21 cellular contexts compared by ENCODE assay signal in genomic region chr2:239868556-239869181, GRCh38.
"Had no signal": no experiment of that assay in that cellular context is flagged by ENCODE, and none has a peak within 500 bp of the region (broad histone marks: within the 10 kb centered on the region; RNA-seq: fewer than 3 reads in every experiment).

No MANE protein-coding gene starts in this region.

- H3K4me3 ChIP-seq: gastrocnemius medialis, right lobe of liver, thyroid gland, upper lobe of left lung had no signal

- H3K9me3 Mint-ChIP-seq: naive thymus-derived CD8-positive, alpha-beta T cell; stimulated activated naive CD8-positive, alpha-beta T cell treated with anti-CD3 and anti-CD28 coated beads, Interleukin-15, amount 100 ng/mL, for 72 hours had no signal

- ATAC-seq: gastrocnemius medialis; left lobe of liver; naive thymus-derived CD8-positive, alpha-beta T cell; right lobe of liver; stimulated activated naive CD8-positive, alpha-beta T cell treated with anti-CD3 and anti-CD28 coated beads, Interleukin-15, amount 100 ng/mL, for 72 hours had no signal

- H3K27ac ChIP-seq: gastrocnemius medialis, neutrophil, parathyroid adenoma, right lobe of liver, thyroid gland, upper lobe of left lung had no signal

- H3K9ac ChIP-seq: parathyroid adenoma had no signal

- H3K36me3 Mint-ChIP-seq: naive thymus-derived CD8-positive, alpha-beta T cell had no signal

- H3K4me1 Mint-ChIP-seq: naive thymus-derived CD8-positive, alpha-beta T cell; stimulated activated naive CD8-positive, alpha-beta T cell treated with anti-CD3 and anti-CD28 coated beads, Interleukin-15, amount 100 ng/mL, for 72 hours had no signal

- H3K4me3 Mint-ChIP-seq: naive thymus-derived CD8-positive, alpha-beta T cell; stimulated activated naive CD8-positive, alpha-beta T cell treated with anti-CD3 and anti-CD28 coated beads, Interleukin-15, amount 100 ng/mL, for 72 hours had no signal

- DNase-seq: cerebellar nuclear complex; cortex of kidney; effector CD4-positive, alpha-beta T cell; foreskin fibroblast; gastrocnemius medialis; kidney; mesendoderm; small intestine; stimulated activated CD4-positive, alpha-beta T cell treated with anti-CD3 and anti-CD28 coated beads, Interleukin-15, amount 100 ng/mL, for 24 hours; stimulated activated CD4-positive, alpha-beta T cell treated with anti-CD3 and anti-CD28 coated beads, Interleukin-4, amount 100 ng/mL, for 1 hour; stimulated activated CD8-positive, alpha-beta memory T cell treated with anti-CD3 and anti-CD28 coated beads, Interleukin-4, amount 100 ng/mL, for 48 hours; stimulated activated naive CD4-positive, alpha-beta T cell; stimulated activated naive CD8-positive, alpha-beta T cell treated with anti-CD3 and anti-CD28 coated beads, Interleukin-15, amount 100 ng/mL, for 72 hours; thyroid gland had no signal

- H3K9me3 ChIP-seq: gastrocnemius medialis, neutrophil, right lobe of liver, thyroid gland, upper lobe of left lung had no signal

- H3K27me3 ChIP-seq: gastrocnemius medialis, neutrophil, right lobe of liver, thyroid gland, upper lobe of left lung had no signal

- H3K4me1 ChIP-seq: gastrocnemius medialis, right lobe of liver, thyroid gland, upper lobe of left lung had no signal

- H3K27me3 Mint-ChIP-seq: stimulated activated naive CD8-positive, alpha-beta T cell treated with anti-CD3 and anti-CD28 coated beads, Interleukin-15, amount 100 ng/mL, for 72 hours had no signal

- H2AFZ ChIP-seq: parathyroid adenoma had no signal

- H3K36me3 ChIP-seq: gastrocnemius medialis, neutrophil, right lobe of liver, thyroid gland, upper lobe of left lung had no signal

- H3K27ac Mint-ChIP-seq: naive thymus-derived CD8-positive, alpha-beta T cell; progenitor cell of endocrine pancreas; stimulated activated naive CD8-positive, alpha-beta T cell treated with anti-CD3 and anti-CD28 coated beads, Interleukin-15, amount 100 ng/mL, for 72 hours had no signal
